Comparison of ENCODE assay signal across 18 cellular contexts in genomic region chr3:72353236-72354105, GRCh38.
"Had no signal": no experiment of that assay in that cellular context is flagged by ENCODE, and none has a peak within 500 bp of the region (broad histone marks: within the 10 kb centered on the region; RNA-seq: fewer than 3 reads in every experiment).

No MANE protein-coding gene starts in this region.

- DNase-seq: activated CD4-positive, alpha-beta memory T cell treated with anti-CD3 and anti-CD28 coated beads for 36 hours; activated CD4-positive, CD25-positive, alpha-beta regulatory T cell treated with anti-CD3 and anti-CD28 coated beads, Interleukin-2, amount 50 U/mL, for 72 hours; activated naive CD4-positive, alpha-beta T cell treated with anti-CD3 and anti-CD28 coated beads, Interleukin-2, amount 10 ng/mL, durations not matched to agents 7 days and 5 days; central memory CD4-positive, alpha-beta T cell; cortex of kidney; effector memory CD8-positive, alpha-beta T cell; erythroblast; immature natural killer cell; left colon; occipital lobe; stimulated activated CD4-positive, alpha-beta T cell treated with anti-CD3 and anti-CD28 coated beads, Interleukin-4, amount 100 ng/mL, for 1 hour; stomach; SW 1271 had no signal

- H3K4me3 ChIP-seq: adrenal gland, stomach, thoracic aorta had no signal

- H3K36me3 ChIP-seq: adrenal gland, stomach, thoracic aorta had no signal

- H3K4me1 ChIP-seq: adrenal gland had no signal

- H3K27me3 Mint-ChIP-seq: activated CD4-positive, alpha-beta memory T cell treated with anti-CD3 and anti-CD28 coated beads for 36 hours had no signal

- H3K4me3 Mint-ChIP-seq: activated CD4-positive, alpha-beta memory T cell treated with anti-CD3 and anti-CD28 coated beads for 36 hours; activated naive CD4-positive, alpha-beta T cell treated with anti-CD3 and anti-CD28 coated beads, Interleukin-2, amount 10 ng/mL, durations not matched to agents 7 days and 5 days; activated T-helper 17 cell treated with anti-CD3 and anti-CD28 coated beads, Interleukin-2, amount 50 U/mL, for 72 hours; effector memory CD8-positive, alpha-beta T cell; immature natural killer cell; natural killer cell treated with Interleukin-12 subunit alpha and Interleukin-12 subunit beta and Interleukin-15 and Interleukin-18, amount 100 ng/mL, for 72 hours; T-helper 2 cell treated with Interferon-gamma antibody and Interleukin-4, amounts not matched to agents 5 μg/mL and 100 μg/mL, for 36 hours had no signal

- H3K27me3 ChIP-seq: adrenal gland, stomach had no signal

- H3K4me1 Mint-ChIP-seq: activated T-helper 17 cell treated with anti-CD3 and anti-CD28 coated beads, Interleukin-2, amount 50 U/mL, for 72 hours had no signal

- H3K9me3 ChIP-seq: adrenal gland, stomach, thoracic aorta had no signal

- H3K36me3 Mint-ChIP-seq: activated CD4-positive, alpha-beta memory T cell treated with anti-CD3 and anti-CD28 coated beads for 36 hours; activated naive CD4-positive, alpha-beta T cell treated with anti-CD3 and anti-CD28 coated beads, Interleukin-2, amount 10 ng/mL, durations not matched to agents 7 days and 5 days; immature natural killer cell; natural killer cell treated with Interleukin-12 subunit alpha and Interleukin-12 subunit beta and Interleukin-15 and Interleukin-18, amount 100 ng/mL, for 72 hours had no signal

- H3K9me3 Mint-ChIP-seq: activated naive CD4-positive, alpha-beta T cell treated with anti-CD3 and anti-CD28 coated beads, Interleukin-2, amount 10 ng/mL, durations not matched to agents 7 days and 5 days; activated T-helper 17 cell treated with anti-CD3 and anti-CD28 coated beads, Interleukin-2, amount 50 U/mL, for 72 hours; effector memory CD8-positive, alpha-beta T cell; immature natural killer cell; natural killer cell treated with Interleukin-12 subunit alpha and Interleukin-12 subunit beta and Interleukin-15 and Interleukin-18, amount 100 ng/mL, for 72 hours; T-helper 2 cell treated with Interferon-gamma antibody and Interleukin-4, amounts not matched to agents 5 μg/mL and 100 μg/mL, for 36 hours had no signal

- H3K27ac Mint-ChIP-seq: activated CD4-positive, alpha-beta memory T cell treated with anti-CD3 and anti-CD28 coated beads for 36 hours; activated naive CD4-positive, alpha-beta T cell treated with anti-CD3 and anti-CD28 coated beads, Interleukin-2, amount 10 ng/mL, durations not matched to agents 7 days and 5 days; activated T-helper 17 cell treated with anti-CD3 and anti-CD28 coated beads, Interleukin-2, amount 50 U/mL, for 72 hours; effector memory CD8-positive, alpha-beta T cell; immature natural killer cell; natural killer cell treated with Interleukin-12 subunit alpha and Interleukin-12 subunit beta and Interleukin-15 and Interleukin-18, amount 100 ng/mL, for 72 hours; T-helper 2 cell treated with Interferon-gamma antibody and Interleukin-4, amounts not matched to agents 5 μg/mL and 100 μg/mL, for 36 hours had no signal

- H3K27ac ChIP-seq: adrenal gland, stomach, thoracic aorta had no signal
